ENCODE assay signal across 16 cellular contexts in genomic region chr6:111858347-111858746, GRCh38. TPM values are rescaled to one million over a fixed set of nuclear protein-coding genes. Genes with fewer than 3 reads are reported as not detected.
DNase-seq lines count a peak whose midpoint lies in the region; ATAC-seq and TF ChIP-seq lines count a peak whose summit lies in the region.
"Had no signal": no experiment of that assay in that cellular context is flagged by ENCODE, and none has a peak within 500 bp of the region (broad histone marks: within the 10 kb centered on the region; RNA-seq: fewer than 3 reads in every experiment).

No MANE protein-coding gene starts in this region.

- ATAC-seq in natural killer cell treated with Interleukin-12 subunit alpha and Interleukin-12 subunit beta and Interleukin-15 and Interleukin-18, amount 100 ng/mL, for 72 hours = no peak
- ATAC-seq in HG02588 (IDR thresholded peaks at IDR 0.05; ENCODE audit: unreplicated experiment) = no peak
- ATAC-seq: foreskin keratinocyte had no signal

- H3K27ac Mint-ChIP-seq in CD14-positive monocyte (peak overlapping the region in 4 of 7 donors; percentile 26 to 69 (median 59)), chondrocyte (ENCODE audit: unreplicated experiment) (peak overlapping the region; percentile 23)
- peak overlapping the region; percentile 6 to 11 for H3K27ac Mint-ChIP-seq in natural killer cell treated with Interleukin-12 subunit alpha and Interleukin-12 subunit beta and Interleukin-15 and Interleukin-18, amount 100 ng/mL, for 72 hours

- no peak overlapping the region for H3K4me3 Mint-ChIP-seq in CD14-positive monocyte
- H3K4me3 Mint-ChIP-seq in chondrocyte (ENCODE audit: unreplicated experiment) = no peak overlapping the region
- H3K4me3 Mint-ChIP-seq in natural killer cell treated with Interleukin-12 subunit alpha and Interleukin-12 subunit beta and Interleukin-15 and Interleukin-18, amount 100 ng/mL, for 72 hours = no peak overlapping the region
- H3K4me3 Mint-ChIP-seq: activated CD8-positive, alpha-beta memory T cell treated with anti-CD3 and anti-CD28 coated beads, Interleukin-2, amount 10 ng/mL, durations not matched to agents 7 days and 5 days had no signal

- TF ChIP-seq CTCF in CD14-positive monocyte (IDR thresholded peaks at IDR 0.05) = no peak
- no peak for TF ChIP-seq CTCF in chondrocyte (IDR thresholded peaks at IDR 0.05)

- peaks cover 76% of the 10 kb centered on the region for H3K4me1 ChIP-seq in HUES48 (ENCODE audit: control insufficient read depth, insufficient read depth, low read length)
- H3K4me1 ChIP-seq: foreskin keratinocyte had no signal

- peak overlapping the region; percentile 58 for H3K27ac ChIP-seq in HUES48 (ENCODE audit: low read depth, low read length)
- H3K27ac ChIP-seq: foreskin keratinocyte, GM23248 had no signal

- H3K36me3 Mint-ChIP-seq in CD14-positive monocyte (peaks cover 16 to 19% of the 10 kb centered on the region in 2 donors), chondrocyte (ENCODE audit: low read depth) (no peaks in the 10 kb centered on the region)
- no peaks in the 10 kb centered on the region for H3K36me3 Mint-ChIP-seq in natural killer cell treated with Interleukin-12 subunit alpha and Interleukin-12 subunit beta and Interleukin-15 and Interleukin-18, amount 100 ng/mL, for 72 hours

- DNase-seq in CD14-positive monocyte (ENCODE audit: low spot score) = no peak
- DNase-seq in chondrocyte (ENCODE audit: low spot score) = no peak
- DNase-seq in natural killer cell treated with Interleukin-12 subunit alpha and Interleukin-12 subunit beta and Interleukin-15 and Interleukin-18, amount 100 ng/mL, for 72 hours (ENCODE audit: low spot score) = no peak
- DNase-seq in NCI-H82 (lab: John Stamatoyannopoulos, UW) = no peak
- no peak for DNase-seq in NCI-H1436 (lab: John Stamatoyannopoulos, UW)
- no peak for DNase-seq in NCI-H1105 treated with DMSO at 0.1 percent for 48 hours (lab: John Stamatoyannopoulos, UW)
- DNase-seq: aorta; effector CD4-positive, alpha-beta T cell; foreskin keratinocyte; NCI-H1048; NCI-H2171 treated with DMSO at 0.1 percent for 48 hours had no signal

- H3K4me1 Mint-ChIP-seq in CD14-positive monocyte = peaks cover 54% of the 10 kb centered on the region
- peaks cover 37% of the 10 kb centered on the region for H3K4me1 Mint-ChIP-seq in chondrocyte (ENCODE audit: low read depth)
- peaks cover 71 to 84% of the 10 kb centered on the region in 2 donors for H3K4me1 Mint-ChIP-seq in natural killer cell treated with Interleukin-12 subunit alpha and Interleukin-12 subunit beta and Interleukin-15 and Interleukin-18, amount 100 ng/mL, for 72 hours (ENCODE audit: low read depth in 2 of 2)

- no peaks in the 10 kb centered on the region for H3K9me3 ChIP-seq in HUES48 (ENCODE audit: control insufficient read depth, insufficient read depth, low read length)

- H3K36me3 ChIP-seq in HUES48 (ENCODE audit: control insufficient read depth, insufficient read depth, low read length) = no peaks in the 10 kb centered on the region

- H3K9me3 Mint-ChIP-seq in CD14-positive monocyte (no peaks in the 10 kb centered on the region), chondrocyte (ENCODE audit: low read depth) (peaks cover 3% of the 10 kb centered on the region)
- no peaks in the 10 kb centered on the region for H3K9me3 Mint-ChIP-seq in natural killer cell treated with Interleukin-12 subunit alpha and Interleukin-12 subunit beta and Interleukin-15 and Interleukin-18, amount 100 ng/mL, for 72 hours

- peaks cover 0 to 2% (median 0%) of the 10 kb centered on the region in 3 donors for H3K27me3 Mint-ChIP-seq in CD14-positive monocyte (ENCODE audit: low read depth in 3 of 3)
- H3K27me3 Mint-ChIP-seq in chondrocyte (ENCODE audit: low read depth) = no peaks in the 10 kb centered on the region
- H3K27me3 Mint-ChIP-seq in natural killer cell treated with Interleukin-12 subunit alpha and Interleukin-12 subunit beta and Interleukin-15 and Interleukin-18, amount 100 ng/mL, for 72 hours = no peaks in the 10 kb centered on the region
- H3K27me3 Mint-ChIP-seq: activated CD8-positive, alpha-beta memory T cell treated with anti-CD3 and anti-CD28 coated beads, Interleukin-2, amount 10 ng/mL, durations not matched to agents 7 days and 5 days had no signal

- H3K4me3 ChIP-seq in HUES48 (ENCODE audit: low read depth, low read length) = no peak overlapping the region
- H3K4me3 ChIP-seq: GM23248 had no signal

- H3K27me3 ChIP-seq in HUES48 (ENCODE audit: control insufficient read depth, insufficient read depth, low read length) = no peaks in the 10 kb centered on the region
- H3K27me3 ChIP-seq: foreskin keratinocyte had no signal

- no peak overlapping the region for H3K9ac ChIP-seq in HUES48 (ENCODE audit: low read depth, low read length)
- H3K9ac ChIP-seq: GM23248 had no signal

- intact Hi-C loops in CD14-positive monocyte (cut with micrococcal nuclease) = no loop called here

RNA-seq across cellular contexts. Expression of gene FYN, which starts 14.9 kb away (rescaled TPM):
- 100 to 1,000 TPM in 1 of 2 donors, 10 to 100 TPM in 1; 88.4 to 114 TPM for polyA plus RNA-seq in CD14-positive monocyte
- total RNA-seq in chondrocyte = 79.1 to 111 TPM (median 109 TPM) in 3 replicates
- total RNA-seq in natural killer cell treated with Interleukin-12 subunit alpha and Interleukin-12 subunit beta and Interleukin-15 and Interleukin-18, amount 100 ng/mL, for 72 hours = 100 to 1,000 TPM; 273 to 443 TPM
- total RNA-seq: G401 had no signal

Comparison
In these comparisons a context has a peak if more than half of its experiments do, and no peak if none do; other contexts are left out.
1. H3K27ac Mint-ChIP-seq: peak in every context shown above with its lines; median percentile 59 in CD14-positive monocyte; 23 in chondrocyte; 8 in natural killer cell treated with Interleukin-12 subunit alpha and Interleukin-12 subunit beta and Interleukin-15 and Interleukin-18, amount 100 ng/mL, for 72 hours.